ENCODE assay signal across 8 cellular contexts in the genomic region with DNA sequence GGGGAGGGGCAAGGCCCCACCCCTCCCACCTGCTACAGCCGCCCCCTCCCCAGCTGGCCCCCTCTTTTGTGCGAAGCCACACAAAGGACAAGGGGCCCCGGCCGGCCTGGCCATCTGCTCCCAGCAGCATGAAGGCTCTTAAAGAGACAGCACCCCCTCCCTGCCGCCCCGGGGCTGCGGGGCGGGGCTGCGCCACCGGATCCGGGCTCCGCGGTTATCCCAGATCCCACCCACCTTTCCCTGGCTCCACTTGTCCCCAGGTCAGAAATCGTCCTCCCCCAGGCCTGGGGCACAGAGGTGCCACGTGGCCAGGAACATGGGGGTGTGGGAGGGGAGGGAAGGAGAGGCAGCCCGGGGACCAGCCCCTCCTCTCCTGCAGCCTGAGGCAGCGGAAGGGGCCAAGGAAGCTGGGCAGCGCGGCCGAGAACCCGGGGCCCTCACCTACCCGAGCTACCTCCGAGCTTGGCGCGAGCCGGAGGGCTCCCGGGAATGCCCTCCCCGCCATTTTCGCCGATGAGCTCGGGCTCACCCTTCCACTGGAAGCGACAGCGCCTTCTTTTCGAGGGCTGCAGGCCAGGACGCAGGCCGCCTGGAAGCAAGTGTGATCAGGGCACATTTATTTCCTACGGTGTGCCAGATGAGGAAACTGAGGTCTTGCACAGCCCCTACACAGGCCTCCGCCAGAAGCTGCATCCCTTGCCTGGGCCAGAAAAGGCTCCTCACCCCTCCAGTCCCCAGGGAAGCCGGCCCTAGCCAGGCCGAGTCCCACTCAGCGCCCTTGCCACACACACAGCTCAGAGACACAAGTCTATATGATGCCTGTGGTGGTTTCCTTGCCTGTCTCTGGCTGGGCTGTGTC. TPM values are rescaled to one million over a fixed set of nuclear protein-coding genes. Genes with fewer than 3 reads are reported as not detected.
DNase-seq lines count a peak whose midpoint lies in the region; ATAC-seq, FAIRE-seq and TF ChIP-seq lines count a peak whose summit lies in the region.

No MANE protein-coding gene starts in this region.

- H4K20me1 ChIP-seq in H1 (replicated peaks in 1 of 2; ENCODE audit: control insufficient read depth in 1 of 2, insufficient read depth in 2 of 2, low read length in 2 of 2), result peaks cover 8 to 10% of the 10 kb centered on the region in 2 experiments

- no peak for TF ChIP-seq POLR2A in H1 (IDR thresholded peaks at IDR 0.05; ENCODE audit: control extremely low read depth in 1 of 2, low read depth in 2 of 2, low read length in 2 of 2)

- H3K9ac ChIP-seq in H1 (replicated peaks in 1 of 4; ENCODE audit: extremely low read depth in 1 of 4, low read depth in 3 of 4, low read length in 3 of 4), result peak overlapping the region in 3 of 4 experiments; percentile 82 to 90 (median 88); a peak in 6 of 7 replicates

- ATAC-seq in HG02678 (IDR thresholded peaks at IDR 0.05; ENCODE audit: unreplicated experiment), result no peak

- peak overlapping the region; percentile 98 for H4K5ac ChIP-seq in H1 (ENCODE audit: insufficient read length, low read depth, low read length)

- no peaks in the 10 kb centered on the region for H3K9me3 Mint-ChIP-seq in nephron
- H3K9me3 Mint-ChIP-seq in osteocyte (ENCODE audit: unreplicated experiment), result no peaks in the 10 kb centered on the region

- TF ChIP-seq RAD21 in H1 (IDR thresholded peaks at IDR 0.05 in 1 of 2, conservative IDR thresholded peaks at IDR 0.05 in 1 of 2; ENCODE audit: low read depth in 2 of 2, low read length in 2 of 2), result no peak

- 6% methylated on average over 35 of the region's 41 CpGs; no CpG with 5 or more reads in 1 of the 2 experiments for WGBS in H1 (ENCODE audit: extremely low coverage in 1 of 2, insufficient coverage in 1 of 2, insufficient read length in 1 of 2, insufficient replicate concordance in 2 of 2, low coverage in 1 of 2, low lambda C conversion rate in 2 of 2, missing lambda C conversion rate in 1 of 2), 2 experiments

- POLR2A ChIA-PET in H1 (lab: Charles Lee; ENCODE audit: partially characterized antibody), result interaction anchor here (0.6 to 10.7 kb wide), 31 partner anchors 11 to 1079 kb away, joined by 3 to 173 read pairs (median 4); partner anchors contain the start of genes COX8A, MARK2, NAA40 and STIP1

- peak overlapping the region; percentile 100 for H3K18ac ChIP-seq in H1 (ENCODE audit: extremely low read depth, low read length)

- H2BK20ac ChIP-seq in H1 (ENCODE audit: low read length), result peak overlapping the region; percentile 90

- H3K4ac ChIP-seq in H1 (replicated peaks; ENCODE audit: insufficient read length, low read depth, low read length), result peak overlapping the region; percentile 96

- H2BK5ac ChIP-seq in H1 (ENCODE audit: low read depth, low read length), result peak overlapping the region; percentile 99

- H3K9me3 ChIP-seq in H1 (ENCODE audit: insufficient read depth in 2 of 2, low read depth in 1 of 2, low read length in 1 of 2), result no peaks in the 10 kb centered on the region
- no peaks in the 10 kb centered on the region for H3K9me3 ChIP-seq in effector memory CD4-positive, alpha-beta T cell (ENCODE audit: control insufficient read depth, low read length)

- H3K36me3 Mint-ChIP-seq in nephron (ENCODE audit: low read depth), result no peaks in the 10 kb centered on the region
- no peaks in the 10 kb centered on the region for H3K36me3 Mint-ChIP-seq in osteocyte (ENCODE audit: unreplicated experiment)

- H3K27me3 ChIP-seq in H1 (replicated peaks in 1 of 4; ENCODE audit: control insufficient read depth in 3 of 4, extremely low read depth in 1 of 4, insufficient read depth in 3 of 4, low read length in 3 of 4), result peaks cover 0 to 5% (median 0%) of the 10 kb centered on the region in 4 experiments; a peak in 2 of 7 replicates
- H3K27me3 ChIP-seq in effector memory CD4-positive, alpha-beta T cell (replicated peaks; ENCODE audit: control insufficient read depth, insufficient read depth, low read length, poor library complexity, severe bottlenecking), result no peaks in the 10 kb centered on the region

- DNase-seq in AG10803 (ENCODE audit: low read depth) (no peak), NCI-H146 treated with DMSO at 0.1 percent for 48 hours (lab: John Stamatoyannopoulos, UW; ENCODE audit: unreplicated experiment) (peak; percentile 22), H1 (ENCODE audit: low read depth in 1 of 2, low spot score in 2 of 2) (peak in 1 of 2 experiments; percentile 96), osteocyte (ENCODE audit: extremely low spot score, unreplicated experiment) (no peak)
- DNase-seq in effector memory CD4-positive, alpha-beta T cell, result no peak
- no peak for DNase-seq in activated naive CD4-positive, alpha-beta T cell (lab: John Stamatoyannopoulos, UW)

- H3K27ac ChIP-seq in H1 (ENCODE audit: low read depth, low read length), result peak overlapping the region; percentile 95
- H3K27ac ChIP-seq in effector memory CD4-positive, alpha-beta T cell (ENCODE audit: insufficient read depth, low read length, poor library complexity, severe bottlenecking), result no peak overlapping the region

- peak overlapping the region; percentile 100 for H2BK15ac ChIP-seq in H1 (ENCODE audit: low read length)

- peak overlapping the region; percentile 91; the same call in 1 of the 2 replicates for H2AK5ac ChIP-seq in H1 (ENCODE audit: low read depth, low read length)

- H2BK12ac ChIP-seq in H1 (ENCODE audit: low read depth, low read length), result peak overlapping the region; percentile 97

- peak overlapping the region; percentile 65 to 77 (median 71) for H3K4me3 Mint-ChIP-seq in nephron
- H3K4me3 Mint-ChIP-seq in osteocyte (ENCODE audit: unreplicated experiment), result no peak overlapping the region

- H3K4me2 ChIP-seq in H1 (ENCODE audit: insufficient read depth in 1 of 2, low read depth in 2 of 2, low read length in 2 of 2), result peak overlapping the region; percentile 89 to 97

- TF ChIP-seq CTCF in AG10803 (conservative IDR thresholded peaks at IDR 0.05; ENCODE audit: low read length), result no peak
- no peak for TF ChIP-seq CTCF in H1 (IDR thresholded peaks at IDR 0.05; ENCODE audit: control extremely low read depth in 1 of 3, insufficient read depth in 1 of 3, low read depth in 1 of 3, low read length in 3 of 3)
- no peak for TF ChIP-seq CTCF in nephron (IDR thresholded peaks at IDR 0.05; ENCODE audit: unreplicated experiment in 3 of 3)
- TF ChIP-seq CTCF in osteocyte (IDR thresholded peaks at IDR 0.05), result no peak

- H3K56ac ChIP-seq in H1 (replicated peaks; ENCODE audit: insufficient read length, low read depth, low read length), result peak overlapping the region; percentile 93

- H3K4me1 Mint-ChIP-seq in nephron, result peaks cover 25% of the 10 kb centered on the region
- H3K4me1 Mint-ChIP-seq in osteocyte (ENCODE audit: unreplicated experiment), result peaks cover 16% of the 10 kb centered on the region

- H3K23ac ChIP-seq in H1 (ENCODE audit: insufficient read length), result no peak overlapping the region

- H3K79me2 ChIP-seq in H1 (ENCODE audit: control insufficient read depth in 1 of 2, insufficient read depth in 2 of 2, low read length in 2 of 2), result peaks cover 3 to 20% of the 10 kb centered on the region in 2 experiments; a peak in 3 of 4 replicates

- H3K4me3 ChIP-seq in AG10803 (ENCODE audit: low read length) (peak overlapping the region; percentile 37), H1 (ENCODE audit: extremely low read depth in 1 of 4, insufficient read depth in 2 of 4, low read depth in 3 of 4, low read length in 4 of 4) (peak overlapping the region; percentile 47 to 86 (median 64))
- no peak overlapping the region for H3K4me3 ChIP-seq in effector memory CD4-positive, alpha-beta T cell (ENCODE audit: insufficient read depth, low read depth, low read length, poor library complexity, severe bottlenecking)

- FAIRE-seq in H1 (lab: Jason Lieb, UNC), result no peak

- H2AFZ ChIP-seq in H1 (ENCODE audit: low read length), result no peak overlapping the region

- H3K27ac Mint-ChIP-seq in nephron (peak overlapping the region; percentile 93 to 97 (median 94)), osteocyte (ENCODE audit: unreplicated experiment) (no peak overlapping the region)

- no peak for TF ChIP-seq EP300 in H1 (IDR thresholded peaks at IDR 0.05; ENCODE audit: borderline replicate concordance in 1 of 2, low read depth in 2 of 2, low read length in 2 of 2)

- peak overlapping the region; percentile 76 for H2BK120ac ChIP-seq in H1 (replicated peaks; ENCODE audit: low read depth, low read length)

- peak overlapping the region; percentile 69 for H3K14ac ChIP-seq in H1 (ENCODE audit: insufficient read length)

- CTCF ChIA-PET in H1 (lab: Charles Lee; ENCODE audit: partially characterized antibody), result interaction anchor here (0.6 to 9.3 kb wide), 19 partner anchors 8 to 229 kb away, joined by 3 to 129 read pairs (median 6); partner anchors contain the start of genes MARK2 and NAA40

- H3K36me3 ChIP-seq in H1 (ENCODE audit: control insufficient read depth in 2 of 4, insufficient read depth in 4 of 4, low read length in 3 of 4), result peaks cover 2 to 8% (median 7%) of the 10 kb centered on the region in 4 experiments; a peak in 5 of 8 replicates
- H3K36me3 ChIP-seq in effector memory CD4-positive, alpha-beta T cell (ENCODE audit: control insufficient read depth, insufficient read depth, low read length), result no peaks in the 10 kb centered on the region

- H4K91ac ChIP-seq in H1 (replicated peaks; ENCODE audit: insufficient read length, low read length), result peak overlapping the region; percentile 100

- H3K27me3 Mint-ChIP-seq in nephron (ENCODE audit: low read depth), result peaks cover 7% of the 10 kb centered on the region
- peaks cover 12% of the 10 kb centered on the region for H3K27me3 Mint-ChIP-seq in osteocyte (ENCODE audit: unreplicated experiment)

- H3K4me1 ChIP-seq in H1 (replicated peaks in 1 of 4; ENCODE audit: control insufficient read depth in 3 of 4, insufficient read depth in 4 of 4, low read length in 3 of 4), result peaks cover 2 to 34% (median 31%) of the 10 kb centered on the region in 4 experiments
- H3K4me1 ChIP-seq in effector memory CD4-positive, alpha-beta T cell (ENCODE audit: control insufficient read depth, insufficient read depth, low read length, poor library complexity, severe bottlenecking), result peaks cover 33% of the 10 kb centered on the region

- H4K8ac ChIP-seq in H1 (ENCODE audit: extremely low read depth, insufficient read depth, low read length), result peak overlapping the region; percentile 97; the same call in 1 of the 2 replicates

- H3K79me1 ChIP-seq in H1 (ENCODE audit: low read depth, low read length), result peaks cover 9% of the 10 kb centered on the region

- peaks cover 31% of the 10 kb centered on the region for H3K23me2 ChIP-seq in H1 (ENCODE audit: low read depth, low read length)

RNA-seq across cellular contexts. Expression of gene RCOR2, which starts 2.5 kb away (rescaled TPM):
- 78.0 and 80.1 TPM in 2 replicates for total RNA-seq in H1 (2021; fragmentation: NEBNext Ultra II Directional; extraction: Animal tissue kit (Norgen Biotek cat#: 25700))
- polyA plus RNA-seq in H1 (2011; rRNA removed), result 54.6 and 75.9 TPM in 2 replicates
- 67.2 TPM for polyA plus RNA-seq in H1 (2011; cell fraction: cytosol; rRNA removed)
- polyA plus RNA-seq in H1 (2011; cell fraction: nucleus; rRNA removed), result 110 TPM
- 55.1 to 84.2 TPM (median 78.1 TPM) in 4 replicates for polyA plus RNA-seq in H1 (2012, experiment 1 of 2)
- polyA plus RNA-seq in H1 (2012, experiment 2 of 2), result 64.1 TPM
- 47.1 TPM for polyA plus RNA-seq in H1 (2013, experiment 1 of 2)
- 41.5 TPM for polyA plus RNA-seq in H1 (2013, experiment 2 of 2)
- polyA minus RNA-seq in H1 (2011; rRNA and poly(A)+ RNA removed), result 54.5 and 69.3 TPM in 2 replicates
- polyA minus RNA-seq in H1 (2011; cell fraction: cytosol; rRNA and poly(A)+ RNA removed), result 50.3 TPM
- 42.1 TPM for polyA minus RNA-seq in H1 (2011; cell fraction: nucleus; rRNA and poly(A)+ RNA removed)
- 2.5 and 2.6 TPM in 2 replicates for total RNA-seq in osteocyte

RNA-seq across cellular contexts. Expression of gene NAA40, which starts 19.3 kb away (rescaled TPM):
- 31.1 and 34.1 TPM in 2 replicates for total RNA-seq in H1 (2021; fragmentation: NEBNext Ultra II Directional; extraction: Animal tissue kit (Norgen Biotek cat#: 25700))
- polyA plus RNA-seq in H1 (2011; rRNA removed), result 20.0 and 23.7 TPM in 2 replicates
- polyA plus RNA-seq in H1 (2011; cell fraction: cytosol; rRNA removed), result 27.8 TPM
- 43.0 TPM for polyA plus RNA-seq in H1 (2011; cell fraction: nucleus; rRNA removed)
- 24.6 to 30.7 TPM (median 25.7 TPM) in 4 replicates for polyA plus RNA-seq in H1 (2012, experiment 1 of 2)
- 18.0 TPM for polyA plus RNA-seq in H1 (2012, experiment 2 of 2)
- polyA plus RNA-seq in H1 (2013, experiment 1 of 2), result 14.5 TPM
- 13.6 TPM for polyA plus RNA-seq in H1 (2013, experiment 2 of 2)
- polyA minus RNA-seq in H1 (2011; rRNA and poly(A)+ RNA removed), result 20.8 and 23.4 TPM in 2 replicates
- 10.6 TPM for polyA minus RNA-seq in H1 (2011; cell fraction: cytosol; rRNA and poly(A)+ RNA removed)
- 20.5 TPM for polyA minus RNA-seq in H1 (2011; cell fraction: nucleus; rRNA and poly(A)+ RNA removed)
- 24.0 and 28.1 TPM in 2 replicates for total RNA-seq in osteocyte

RNA-seq across cellular contexts. Expression of gene COX8A, which starts 54.9 kb away (rescaled TPM):
- total RNA-seq in H1 (2021; fragmentation: NEBNext Ultra II Directional; extraction: Animal tissue kit (Norgen Biotek cat#: 25700)), result 365 and 413 TPM in 2 replicates
- polyA plus RNA-seq in H1 (2011; rRNA removed), result 1,720 and 2,058 TPM in 2 replicates
- 801 TPM for polyA plus RNA-seq in H1 (2011; cell fraction: cytosol; rRNA removed)
- polyA plus RNA-seq in H1 (2011; cell fraction: nucleus; rRNA removed), result 895 TPM
- 439 to 800 TPM (median 741 TPM) in 4 replicates for polyA plus RNA-seq in H1 (2012, experiment 1 of 2)
- 1,693 TPM for polyA plus RNA-seq in H1 (2012, experiment 2 of 2)
- polyA plus RNA-seq in H1 (2013, experiment 1 of 2), result 891 TPM
- 816 TPM for polyA plus RNA-seq in H1 (2013, experiment 2 of 2)
- polyA minus RNA-seq in H1 (2011; rRNA and poly(A)+ RNA removed), result 145 and 160 TPM in 2 replicates
- 241 TPM for polyA minus RNA-seq in H1 (2011; cell fraction: cytosol; rRNA and poly(A)+ RNA removed)
- polyA minus RNA-seq in H1 (2011; cell fraction: nucleus; rRNA and poly(A)+ RNA removed), result 152 TPM
- 253 and 265 TPM in 2 replicates for total RNA-seq in osteocyte

Comparison
In these comparisons a context has a peak if more than half of its experiments do, and no peak if none do; other contexts are left out.
1. RNA of gene RCOR2, which starts 2.5 kb away (total RNA-seq): 78.0 to 80.1 TPM in H1; 2.5 to 2.6 TPM in osteocyte; every median in the first group is over 10 times any median in the second.